In genomic region chr1:224182866-224183590, GRCh38 we compare ENCODE assay signal across 1 cellular context.
A peak's percentile ranks its signal among the peaks of the same experiment; 100 is the strongest.
TF ChIP-seq lines count a peak whose summit lies in the region.

TSS of gene DEGS1 (plus strand) at chr1:224183240. CDS start at chr1:224183337, 97 bp downstream.

TF ChIP-seq in K562, 482 proteins besides CTCF, POLR2A, EP300 and RAD21 (continued from another document):
- TF ChIP-seq PTBP1 (IDR thresholded peaks at IDR 0.05; ENCODE audit: low read depth, low read length) (no peak), SPI1 (IDR thresholded peaks at IDR 0.05; ENCODE audit: borderline replicate concordance, low read depth, low read length) (no peak), ZNF384 (IDR thresholded peaks at IDR 0.05; ENCODE audit: low read depth, low read length) (no peak), ZC3H8 (IDR thresholded peaks at IDR 0.05) (no peak), TEAD1 (CRISPR knock-in tag; IDR thresholded peaks at IDR 0.05) (peak in 1 of 2 experiments; percentile 85; a peak in 1 of 4 replicates), YBX1 (IDR thresholded peaks at IDR 0.05) (no peak), ZBTB33 (CRISPR knock-in tag; IDR thresholded peaks at IDR 0.05) (peak; percentile 8; the same call in 1 of the 2 replicates), LEF1 (IDR thresholded peaks at IDR 0.05) (no peak), CHD7 (IDR thresholded peaks at IDR 0.05; ENCODE audit: low read depth, low read length) (no peak), TCFL5 (CRISPR knock-in tag; conservative IDR thresholded peaks at IDR 0.05) (no peak), ZNF609 (CRISPR knock-in tag; IDR thresholded peaks at IDR 0.05; ENCODE audit: borderline replicate concordance) (no peak), ARID3A (IDR thresholded peaks at IDR 0.05; ENCODE audit: borderline replicate concordance, low read depth, low read length) (no peak), HNRNPLL (IDR thresholded peaks at IDR 0.05; ENCODE audit: low read depth, low read length, poor library complexity, severe bottlenecking) (peak; percentile 86), HCFC1 (IDR thresholded peaks at IDR 0.05; ENCODE audit: low read depth, low read length) (no peak), GABPB1 (CRISPR knock-in tag; IDR thresholded peaks at IDR 0.05) (no peak; the same call in 1 of the 2 replicates), ZNF57 (CRISPR knock-in tag; IDR thresholded peaks at IDR 0.05) (no peak), GTF2E2 (tag; IDR thresholded peaks at IDR 0.05) (peak; percentile 78), ESRRB (CRISPR knock-in tag; IDR thresholded peaks at IDR 0.05; ENCODE audit: borderline replicate concordance) (no peak), GATAD2B (IDR thresholded peaks at IDR 0.05; ENCODE audit: borderline replicate concordance) (peak; percentile 93)
- TF ChIP-seq, protein P1, sequence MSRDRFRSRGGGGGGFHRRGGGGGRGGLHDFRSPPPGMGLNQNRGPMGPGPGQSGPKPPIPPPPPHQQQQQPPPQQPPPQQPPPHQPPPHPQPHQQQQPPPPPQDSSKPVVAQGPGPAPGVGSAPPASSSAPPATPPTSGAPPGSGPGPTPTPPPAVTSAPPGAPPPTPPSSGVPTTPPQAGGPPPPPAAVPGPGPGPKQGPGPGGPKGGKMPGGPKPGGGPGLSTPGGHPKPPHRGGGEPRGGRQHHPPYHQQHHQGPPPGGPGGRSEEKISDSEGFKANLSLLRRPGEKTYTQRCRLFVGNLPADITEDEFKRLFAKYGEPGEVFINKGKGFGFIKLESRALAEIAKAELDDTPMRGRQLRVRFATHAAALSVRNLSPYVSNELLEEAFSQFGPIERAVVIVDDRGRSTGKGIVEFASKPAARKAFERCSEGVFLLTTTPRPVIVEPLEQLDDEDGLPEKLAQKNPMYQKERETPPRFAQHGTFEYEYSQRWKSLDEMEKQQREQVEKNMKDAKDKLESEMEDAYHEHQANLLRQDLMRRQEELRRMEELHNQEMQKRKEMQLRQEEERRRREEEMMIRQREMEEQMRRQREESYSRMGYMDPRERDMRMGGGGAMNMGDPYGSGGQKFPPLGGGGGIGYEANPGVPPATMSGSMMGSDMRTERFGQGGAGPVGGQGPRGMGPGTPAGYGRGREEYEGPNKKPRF (IDR thresholded peaks at IDR 0.05; ENCODE audit: low read depth, low read length), result no peak
- TF ChIP-seq, protein P2, sequence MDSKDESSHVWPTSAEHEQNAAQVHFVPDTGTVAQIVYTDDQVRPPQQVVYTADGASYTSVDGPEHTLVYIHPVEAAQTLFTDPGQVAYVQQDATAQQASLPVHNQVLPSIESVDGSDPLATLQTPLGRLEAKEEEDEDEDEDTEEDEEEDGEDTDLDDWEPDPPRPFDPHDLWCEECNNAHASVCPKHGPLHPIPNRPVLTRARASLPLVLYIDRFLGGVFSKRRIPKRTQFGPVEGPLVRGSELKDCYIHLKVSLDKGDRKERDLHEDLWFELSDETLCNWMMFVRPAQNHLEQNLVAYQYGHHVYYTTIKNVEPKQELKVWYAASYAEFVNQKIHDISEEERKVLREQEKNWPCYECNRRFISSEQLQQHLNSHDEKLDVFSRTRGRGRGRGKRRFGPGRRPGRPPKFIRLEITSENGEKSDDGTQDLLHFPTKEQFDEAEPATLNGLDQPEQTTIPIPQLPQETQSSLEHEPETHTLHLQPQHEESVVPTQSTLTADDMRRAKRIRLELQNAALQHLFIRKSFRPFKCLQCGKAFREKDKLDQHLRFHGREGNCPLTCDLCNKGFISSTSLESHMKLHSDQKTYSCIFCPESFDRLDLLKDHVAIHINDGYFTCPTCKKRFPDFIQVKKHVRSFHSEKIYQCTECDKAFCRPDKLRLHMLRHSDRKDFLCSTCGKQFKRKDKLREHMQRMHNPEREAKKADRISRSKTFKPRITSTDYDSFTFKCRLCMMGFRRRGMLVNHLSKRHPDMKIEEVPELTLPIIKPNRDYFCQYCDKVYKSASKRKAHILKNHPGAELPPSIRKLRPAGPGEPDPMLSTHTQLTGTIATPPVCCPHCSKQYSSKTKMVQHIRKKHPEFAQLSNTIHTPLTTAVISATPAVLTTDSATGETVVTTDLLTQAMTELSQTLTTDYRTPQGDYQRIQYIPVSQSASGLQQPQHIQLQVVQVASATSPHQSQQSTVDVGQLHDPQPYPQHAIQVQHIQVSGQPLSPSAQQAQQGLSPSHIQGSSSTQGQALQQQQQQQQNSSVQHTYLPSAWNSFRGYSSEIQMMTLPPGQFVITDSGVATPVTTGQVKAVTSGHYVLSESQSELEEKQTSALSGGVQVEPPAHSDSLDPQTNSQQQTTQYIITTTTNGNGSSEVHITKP (IDR thresholded peaks at IDR 0.05; ENCODE audit: partially characterized antibody), result peak; percentile 47
- TF ChIP-seq, protein P3, sequence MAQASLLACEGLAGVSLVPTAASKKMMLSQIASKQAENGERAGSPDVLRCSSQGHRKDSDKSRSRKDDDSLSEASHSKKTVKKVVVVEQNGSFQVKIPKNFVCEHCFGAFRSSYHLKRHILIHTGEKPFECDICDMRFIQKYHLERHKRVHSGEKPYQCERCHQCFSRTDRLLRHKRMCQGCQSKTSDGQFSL (CRISPR knock-in tag; IDR thresholded peaks at IDR 0.05), result 0 out of 2 replicates have a peak, but pooled peaks have one; percentile 56
- TF ChIP-seq, protein P3 (tag; IDR thresholded peaks at IDR 0.05), result no peak
